In the genomic region with DNA sequence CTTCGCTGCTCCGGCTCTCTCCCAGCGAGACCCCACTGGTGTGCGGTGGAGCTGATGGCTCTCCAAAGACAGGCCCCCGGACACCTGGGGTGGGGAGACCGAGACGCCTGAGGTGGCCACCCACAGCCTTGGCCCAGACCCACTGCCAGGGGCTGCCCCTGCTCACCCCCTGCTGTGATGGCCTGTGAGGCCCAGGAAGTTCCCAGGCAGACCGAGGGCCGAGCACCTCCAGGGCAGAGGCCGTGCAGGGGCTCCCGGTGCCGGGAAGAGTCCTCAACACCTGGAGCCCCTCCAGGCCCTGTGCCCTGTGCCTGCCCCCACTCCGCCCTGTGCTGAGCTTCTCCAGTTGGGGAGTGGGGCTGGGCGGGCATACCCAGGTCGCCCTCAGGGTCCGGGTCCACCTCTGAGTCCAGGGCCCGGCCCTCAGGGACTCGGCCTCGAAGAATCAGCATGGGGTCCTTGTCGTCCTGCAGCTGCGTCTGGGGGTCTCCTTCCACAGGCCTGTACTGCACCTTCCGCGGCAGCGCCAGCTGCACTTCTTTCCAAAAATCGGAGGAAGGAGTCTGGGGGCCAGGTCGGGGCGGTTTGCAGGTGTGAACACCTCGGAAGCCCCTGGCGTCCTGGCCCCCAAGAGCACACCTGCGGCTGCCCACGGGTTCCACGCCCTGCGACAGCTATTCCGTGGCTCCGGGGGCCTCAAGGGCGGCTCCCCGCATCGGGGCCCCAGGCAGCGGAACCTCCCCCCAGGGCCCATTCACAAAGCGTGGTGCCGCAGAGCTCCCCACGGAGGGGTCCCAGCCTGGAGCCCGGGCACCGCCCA, we compare ENCODE assay signal across 9 cellular contexts. TPM values are rescaled to one million over a fixed set of nuclear protein-coding genes. Genes with fewer than 3 reads are reported as not detected.
A peak's percentile ranks its signal among the peaks of the same experiment; 100 is the strongest.
DNase-seq lines count a peak whose midpoint lies in the region; ATAC-seq and TF ChIP-seq lines count a peak whose summit lies in the region.
"Had no signal": no experiment of that assay in that cellular context is flagged by ENCODE, and none has a peak within 500 bp of the region (broad histone marks: within the 10 kb centered on the region; RNA-seq: fewer than 3 reads in every experiment).

No MANE protein-coding gene starts in this region.

- H3K4me3 ChIP-seq in choroid plexus epithelial cell (ENCODE audit: low read depth, low read length) (peak overlapping the region; percentile 65), mesenchymal stem cell (ENCODE audit: insufficient read depth in 1 of 2, low read depth in 1 of 2, low read length in 2 of 2) (peak overlapping the region; percentile 67 to 82), upper lobe of right lung (peak overlapping the region; percentile 65)

- H3K4me1 ChIP-seq in mesenchymal stem cell (ENCODE audit: control insufficient read depth, insufficient read depth, low read depth, low read length), result peaks cover 47% of the 10 kb centered on the region
- peaks cover 17% of the 10 kb centered on the region for H3K4me1 ChIP-seq in upper lobe of right lung

- peaks cover 4% of the 10 kb centered on the region for H3K79me1 ChIP-seq in mesenchymal stem cell (replicated peaks; ENCODE audit: low read length, poor library complexity, severe bottlenecking)

- peaks cover 0 to 31% of the 10 kb centered on the region in 2 experiments for H3K36me3 ChIP-seq in mesenchymal stem cell (ENCODE audit: control insufficient read depth in 1 of 2, insufficient read depth in 2 of 2, low read depth in 1 of 2, low read length in 2 of 2)
- no peaks in the 10 kb centered on the region for H3K36me3 ChIP-seq in upper lobe of right lung

- H3K27me3 ChIP-seq in mesenchymal stem cell (ENCODE audit: control insufficient read depth in 1 of 2, insufficient read depth in 1 of 2, low read length in 2 of 2) (peaks cover 0 to 7% of the 10 kb centered on the region in 2 experiments), upper lobe of right lung (no peaks in the 10 kb centered on the region)

- no peak overlapping the region for H3K27ac Mint-ChIP-seq in activated CD4-positive, alpha-beta memory T cell treated with anti-CD3 and anti-CD28 coated beads, Interleukin-2, amount 10 ng/mL, durations not matched to agents 7 days and 5 days
- H3K27ac Mint-ChIP-seq in activated CD4-positive, alpha-beta memory T cell treated with anti-CD3 and anti-CD28 coated beads for 36 hours, result no peak overlapping the region
- no peak overlapping the region for H3K27ac Mint-ChIP-seq in T-cell

- peak overlapping the region; percentile 70 to 75 for H3K4ac ChIP-seq in mesenchymal stem cell (ENCODE audit: low read depth in 1 of 2, low read length in 2 of 2)

- CTCF ChIA-PET in activated CD4-positive, alpha-beta memory T cell treated with anti-CD3 and anti-CD28 coated beads, Interleukin-2, amount 10 ng/mL, durations not matched to agents 7 days and 5 days (lab: Charles Lee), result interaction anchor here (1.1 to 3.6 kb wide), 11 partner anchors 9 to 156 kb away, joined by 3 to 67 read pairs (median 5); partner anchors contain the start of genes ANO9, PTDSS2 and SIGIRR
- CTCF ChIA-PET in activated CD4-positive, alpha-beta memory T cell treated with anti-CD3 and anti-CD28 coated beads for 36 hours (lab: Charles Lee), result interaction anchor here (1.0 to 6.5 kb wide), 7 partner anchors 9 to 113 kb away, joined by 3 to 49 read pairs (median 6); partner anchors contain the start of gene PTDSS2
- CTCF ChIA-PET in T-cell (lab: Charles Lee), result interaction anchor here in 1 of 2 donors (0.6 to 1.8 kb wide), 7 partner anchors 9 to 158 kb away, joined by 3 to 38 read pairs (median 5); partner anchors contain the start of genes PTDSS2 and SIGIRR

- H4K8ac ChIP-seq in mesenchymal stem cell (ENCODE audit: low read length), result peak overlapping the region; percentile 86

- no peaks in the 10 kb centered on the region for H3K27me3 Mint-ChIP-seq in activated CD4-positive, alpha-beta memory T cell treated with anti-CD3 and anti-CD28 coated beads, Interleukin-2, amount 10 ng/mL, durations not matched to agents 7 days and 5 days
- no peaks in the 10 kb centered on the region for H3K27me3 Mint-ChIP-seq in activated CD4-positive, alpha-beta memory T cell treated with anti-CD3 and anti-CD28 coated beads for 36 hours
- H3K27me3 Mint-ChIP-seq in T-cell, result no peaks in the 10 kb centered on the region

- H2BK15ac ChIP-seq in mesenchymal stem cell (ENCODE audit: low read depth, poor library complexity, severe bottlenecking), result peak overlapping the region; percentile 93

- POLR2A ChIA-PET in activated CD4-positive, alpha-beta memory T cell treated with anti-CD3 and anti-CD28 coated beads, Interleukin-2, amount 10 ng/mL, durations not matched to agents 7 days and 5 days (lab: Charles Lee), result interaction anchor here (0.8 to 4.3 kb wide), 16 partner anchors 9 to 169 kb away, joined by 3 to 57 read pairs (median 4); partner anchors contain the start of genes PSMD13, PTDSS2, RNH1 and SIGIRR
- POLR2A ChIA-PET in activated CD4-positive, alpha-beta memory T cell treated with anti-CD3 and anti-CD28 coated beads for 36 hours (lab: Charles Lee), result interaction anchor here (0.8 to 2.5 kb wide), 6 partner anchors 9 to 100 kb away, joined by 3 to 16 read pairs (median 6); partner anchors contain the start of gene PTDSS2
- POLR2A ChIA-PET in T-cell (lab: Charles Lee), result interaction anchor here (0.6 to 1.5 kb wide), 4 partner anchors 10 to 320 kb away, joined by 3 to 11 read pairs (median 6); partner anchors contain the start of gene PTDSS2 (in 1 of the 2)

- peak overlapping the region in 1 of 2 experiments; percentile 84 for H3K14ac ChIP-seq in mesenchymal stem cell (ENCODE audit: low read length in 2 of 2)

- peak overlapping the region; percentile 88 to 94 for H3K18ac ChIP-seq in mesenchymal stem cell (ENCODE audit: low read depth in 1 of 2, low read length in 2 of 2)

- H3K4me2 ChIP-seq in mesenchymal stem cell (ENCODE audit: low read length, poor library complexity, severe bottlenecking), result peak overlapping the region; percentile 87

- intact Hi-C loops in activated CD4-positive, alpha-beta memory T cell treated with anti-CD3 and anti-CD28 coated beads for 36 hours (cut with micrococcal nuclease), result loop anchor here (2.0 kb wide), 3 partner anchors 43 to 169 kb away; partner anchors contain the start of genes PSMD13, RNH1 and SIRT3
- intact Hi-C loops in upper lobe of right lung (cut with DNase I), result no loop called here

- H3K4me1 Mint-ChIP-seq in activated CD4-positive, alpha-beta memory T cell treated with anti-CD3 and anti-CD28 coated beads, Interleukin-2, amount 10 ng/mL, durations not matched to agents 7 days and 5 days, result peaks cover 12% of the 10 kb centered on the region
- peaks cover 5% of the 10 kb centered on the region for H3K4me1 Mint-ChIP-seq in activated CD4-positive, alpha-beta memory T cell treated with anti-CD3 and anti-CD28 coated beads for 36 hours (ENCODE audit: low read depth)
- H3K4me1 Mint-ChIP-seq in T-cell, result peaks cover 11 to 19% (median 12%) of the 10 kb centered on the region in 3 donors

- TF ChIP-seq CTCF in choroid plexus epithelial cell (conservative IDR thresholded peaks at IDR 0.05; ENCODE audit: low read depth, low read length) (no peak), upper lobe of right lung (IDR thresholded peaks at IDR 0.05) (no peak)

- no peak overlapping the region for H2BK5ac ChIP-seq in mesenchymal stem cell (ENCODE audit: low read depth, low read length, poor library complexity, severe bottlenecking)

- peak overlapping the region; percentile 18 to 25 for H2BK12ac ChIP-seq in mesenchymal stem cell (ENCODE audit: low read length in 2 of 2)

- peak overlapping the region; percentile 72 for H3K9ac ChIP-seq in mesenchymal stem cell (ENCODE audit: low read length)

- H3K4me3 Mint-ChIP-seq in activated CD4-positive, alpha-beta memory T cell treated with anti-CD3 and anti-CD28 coated beads, Interleukin-2, amount 10 ng/mL, durations not matched to agents 7 days and 5 days, result peak overlapping the region; percentile 24
- no peak overlapping the region for H3K4me3 Mint-ChIP-seq in activated CD4-positive, alpha-beta memory T cell treated with anti-CD3 and anti-CD28 coated beads for 36 hours
- H3K4me3 Mint-ChIP-seq in T-cell, result peak overlapping the region in 1 of 3 donors; percentile 34

- peaks cover 2% of the 10 kb centered on the region for H3K36me3 Mint-ChIP-seq in activated CD4-positive, alpha-beta memory T cell treated with anti-CD3 and anti-CD28 coated beads, Interleukin-2, amount 10 ng/mL, durations not matched to agents 7 days and 5 days (ENCODE audit: low read depth)
- H3K36me3 Mint-ChIP-seq in activated CD4-positive, alpha-beta memory T cell treated with anti-CD3 and anti-CD28 coated beads for 36 hours, result no peaks in the 10 kb centered on the region
- H3K36me3 Mint-ChIP-seq in T-cell, result no peaks in the 10 kb centered on the region

- ATAC-seq in upper lobe of right lung, result no peak
- ATAC-seq in T-cell (replicated peaks in 1 of 4), result no peak

- H4K91ac ChIP-seq in mesenchymal stem cell (ENCODE audit: low read length), result peak overlapping the region; percentile 86

- H3K27ac ChIP-seq in mesenchymal stem cell (ENCODE audit: low read length, poor library complexity, severe bottlenecking) (no peak overlapping the region), upper lobe of right lung (peak overlapping the region; percentile 76)

- H3K23ac ChIP-seq in mesenchymal stem cell (ENCODE audit: low read length in 2 of 2), result no peak overlapping the region

- H2AFZ ChIP-seq in mesenchymal stem cell (ENCODE audit: low read depth, low read length), result peak overlapping the region; percentile 83

- WGBS in mesenchymal stem cell, result 85% methylated on average over 44 of the region's 44 CpGs

- H3K9me3 Mint-ChIP-seq in activated CD4-positive, alpha-beta memory T cell treated with anti-CD3 and anti-CD28 coated beads, Interleukin-2, amount 10 ng/mL, durations not matched to agents 7 days and 5 days, result no peaks in the 10 kb centered on the region
- H3K9me3 Mint-ChIP-seq in activated CD4-positive, alpha-beta memory T cell treated with anti-CD3 and anti-CD28 coated beads for 36 hours, result no peaks in the 10 kb centered on the region
- H3K9me3 Mint-ChIP-seq in T-cell, result no peaks in the 10 kb centered on the region

- no peak overlapping the region for H2BK120ac ChIP-seq in mesenchymal stem cell (ENCODE audit: low read depth, low read length)

- H3K9me3 ChIP-seq in mesenchymal stem cell (ENCODE audit: control insufficient read depth, low read length) (no peaks in the 10 kb centered on the region), upper lobe of right lung (no peaks in the 10 kb centered on the region)

- H2AK5ac ChIP-seq in mesenchymal stem cell (ENCODE audit: low read length, severe bottlenecking), result peak overlapping the region; percentile 78

- DNase-seq in activated CD4-positive, alpha-beta memory T cell treated with anti-CD3 and anti-CD28 coated beads, Interleukin-2, amount 10 ng/mL, durations not matched to agents 7 days and 5 days, result no peak
- no peak for DNase-seq in activated CD4-positive, alpha-beta memory T cell treated with anti-CD3 and anti-CD28 coated beads for 36 hours
- DNase-seq in choroid plexus epithelial cell (ENCODE audit: low read depth) (no peak), mesenchymal stem cell (no peak), upper lobe of right lung (peak; percentile 67), DMS79 treated with DMSO at 0.1 percent for 48 hours (lab: John Stamatoyannopoulos, UW) (no peak), T-cell (no peak), dedifferentiated amniotic fluid mesenchymal stem cell (ENCODE audit: extremely low spot score) (no peak)

RNA-seq across cellular contexts. Expression of gene SIGIRR, which starts 8.6 kb away (rescaled TPM):
- total RNA-seq in activated CD4-positive, alpha-beta memory T cell treated with anti-CD3 and anti-CD28 coated beads, Interleukin-2, amount 10 ng/mL, durations not matched to agents 7 days and 5 days, result 100 to 1,000 TPM; 170 to 178 TPM
- total RNA-seq in activated CD4-positive, alpha-beta memory T cell treated with anti-CD3 and anti-CD28 coated beads for 36 hours, result 10 to 100 TPM; 55.0 to 57.2 TPM
- polyA plus RNA-seq in mesenchymal stem cell (2013, experiment 1 of 2), result 36.5 TPM
- 37.3 TPM for polyA plus RNA-seq in mesenchymal stem cell (2013, experiment 2 of 2)
- 80.9 TPM for total RNA-seq in upper lobe of right lung
- total RNA-seq in T-cell, result 100 to 1,000 TPM; 395 to 488 (median 460) TPM

RNA-seq across cellular contexts. Expression of gene PKP3, which starts 12.2 kb away (rescaled TPM):
- not detected for total RNA-seq in activated CD4-positive, alpha-beta memory T cell treated with anti-CD3 and anti-CD28 coated beads, Interleukin-2, amount 10 ng/mL, durations not matched to agents 7 days and 5 days
- under 1 TPM in 1 of 2 experiments, not detected in 1; 0.40 TPM for total RNA-seq in activated CD4-positive, alpha-beta memory T cell treated with anti-CD3 and anti-CD28 coated beads for 36 hours
- polyA plus RNA-seq in mesenchymal stem cell (2013, experiment 1 of 2), result 2.0 TPM
- polyA plus RNA-seq in mesenchymal stem cell (2013, experiment 2 of 2), result 1.4 TPM
- total RNA-seq in upper lobe of right lung, result 40.4 TPM
- under 1 TPM in 4 of 5 donors, not detected in 1; 0.32 to 0.85 (median 0.47) TPM for total RNA-seq in T-cell
- total RNA-seq: T-helper 1 cell treated with Interleukin-12 subunit alpha and Interleukin-12 subunit beta and Interleukin-4 antibody, amounts not matched to agents 30 ng/mL and 1 ng/mL, for 36 hours had no signal

RNA-seq across cellular contexts. Expression of gene ANO9, which starts 35.6 kb away (rescaled TPM):
- total RNA-seq in activated CD4-positive, alpha-beta memory T cell treated with anti-CD3 and anti-CD28 coated beads, Interleukin-2, amount 10 ng/mL, durations not matched to agents 7 days and 5 days, result 10 to 100 TPM; 69.2 to 73.5 TPM
- 10 to 100 TPM; 41.7 to 45.6 TPM for total RNA-seq in activated CD4-positive, alpha-beta memory T cell treated with anti-CD3 and anti-CD28 coated beads for 36 hours
- polyA plus RNA-seq in mesenchymal stem cell (2013, experiment 1 of 2), result not detected
- polyA plus RNA-seq in mesenchymal stem cell (2013, experiment 2 of 2), result 0.01 TPM
- 22.4 TPM for total RNA-seq in upper lobe of right lung
- 100 to 1,000 TPM; 103 to 128 (median 120) TPM for total RNA-seq in T-cell

RNA-seq across cellular contexts. Expression of gene B4GALNT4, which starts 36.9 kb away (rescaled TPM):
- under 1 TPM; 0.23 to 0.53 TPM for total RNA-seq in activated CD4-positive, alpha-beta memory T cell treated with anti-CD3 and anti-CD28 coated beads, Interleukin-2, amount 10 ng/mL, durations not matched to agents 7 days and 5 days
- total RNA-seq in activated CD4-positive, alpha-beta memory T cell treated with anti-CD3 and anti-CD28 coated beads for 36 hours, result 1 to 10 TPM; 2.1 to 4.0 TPM
- polyA plus RNA-seq in mesenchymal stem cell (2013, experiment 1 of 2), result 17.0 TPM
- 15.3 TPM for polyA plus RNA-seq in mesenchymal stem cell (2013, experiment 2 of 2)
- total RNA-seq in upper lobe of right lung (1.9 TPM), T-cell (1 to 10 TPM; 1.7 to 5.6 (median 2.8) TPM)

RNA-seq across cellular contexts. Expression of gene PTDSS2, which starts 43.9 kb away (rescaled TPM):
- 10 to 100 TPM; 20.1 to 21.5 TPM for total RNA-seq in activated CD4-positive, alpha-beta memory T cell treated with anti-CD3 and anti-CD28 coated beads, Interleukin-2, amount 10 ng/mL, durations not matched to agents 7 days and 5 days
- 10 to 100 TPM; 15.0 to 16.7 TPM for total RNA-seq in activated CD4-positive, alpha-beta memory T cell treated with anti-CD3 and anti-CD28 coated beads for 36 hours
- 25.0 TPM for polyA plus RNA-seq in mesenchymal stem cell (2013, experiment 1 of 2)
- polyA plus RNA-seq in mesenchymal stem cell (2013, experiment 2 of 2), result 26.7 TPM
- total RNA-seq in upper lobe of right lung, result 31.1 TPM
- 10 to 100 TPM; 22.4 to 33.5 (median 28.7) TPM for total RNA-seq in T-cell

Comparison
In these comparisons a context has a peak if more than half of its experiments do, and no peak if none do; other contexts are left out.
1. RNA of gene PKP3, which starts 12.2 kb away (total RNA-seq): 40.4 TPM in upper lobe of right lung (single experiment); 0.32 to 0.85 TPM in T-cell, 0.40 TPM in activated CD4-positive, alpha-beta memory T cell treated with anti-CD3 and anti-CD28 coated beads for 36 hours and not detected in activated CD4-positive, alpha-beta memory T cell treated with anti-CD3 and anti-CD28 coated beads, Interleukin-2, amount 10 ng/mL, durations not matched to agents 7 days and 5 days; every median in the first group is over 10 times any median in the second.
2. Peak in every context shown above with its lines, with median percentiles within 50 percentile points of each other: H3K4me3 ChIP-seq.